Comparison of ENCODE assay signal across 8 cellular contexts in genomic region chr12:13661005-13661887, GRCh38.
DNase-seq lines count a peak whose midpoint lies in the region; ATAC-seq and TF ChIP-seq lines count a peak whose summit lies in the region.

No MANE protein-coding gene starts in this region.

- no peak for ATAC-seq in activated T-cell treated with anti-CD3 and anti-CD28 coated beads, Interleukin-2, amount 50 U/mL, for 4 hours
- ATAC-seq in HG02852 (IDR thresholded peaks at IDR 0.05; ENCODE audit: unreplicated experiment) = peak; percentile 64

- H4K20me1 ChIP-seq in smooth muscle cell (ENCODE audit: low read depth) = no peaks in the 10 kb centered on the region

- no peak overlapping the region for H3K9ac ChIP-seq in smooth muscle cell (ENCODE audit: low read depth)

- H3K4me1 ChIP-seq in smooth muscle cell (ENCODE audit: low read depth) = no peaks in the 10 kb centered on the region

- no peaks in the 10 kb centered on the region for H3K36me3 Mint-ChIP-seq in activated T-cell treated with anti-CD3 and anti-CD28 coated beads, Interleukin-2, amount 50 U/mL, for 24 hours (ENCODE audit: low read depth)
- H3K36me3 Mint-ChIP-seq in activated T-cell treated with anti-CD3 and anti-CD28 coated beads, Interleukin-2, amount 50 U/mL, for 4 hours (ENCODE audit: insufficient read depth) = no peaks in the 10 kb centered on the region

- no peaks in the 10 kb centered on the region for H3K9me3 Mint-ChIP-seq in activated T-cell treated with anti-CD3 and anti-CD28 coated beads, Interleukin-2, amount 50 U/mL, for 24 hours
- H3K9me3 Mint-ChIP-seq in activated T-cell treated with anti-CD3 and anti-CD28 coated beads, Interleukin-2, amount 50 U/mL, for 4 hours = no peaks in the 10 kb centered on the region

- no peak overlapping the region for H3K4me3 Mint-ChIP-seq in activated T-cell treated with anti-CD3 and anti-CD28 coated beads, Interleukin-2, amount 50 U/mL, for 24 hours
- H3K4me3 Mint-ChIP-seq in activated T-cell treated with anti-CD3 and anti-CD28 coated beads, Interleukin-2, amount 50 U/mL, for 4 hours = no peak overlapping the region

- no peak overlapping the region for H3K4me2 ChIP-seq in smooth muscle cell

- H3K27me3 ChIP-seq in smooth muscle cell (ENCODE audit: low read depth) = peaks cover 5% of the 10 kb centered on the region

- H3F3A ChIP-seq in smooth muscle cell (ENCODE audit: low read depth) = no peaks in the 10 kb centered on the region

- H3K4me3 ChIP-seq in astrocyte of the spinal cord (ENCODE audit: low read depth, low read length) = no peak overlapping the region
- no peak overlapping the region for H3K4me3 ChIP-seq in smooth muscle cell

- H3K27ac Mint-ChIP-seq in activated T-cell treated with anti-CD3 and anti-CD28 coated beads, Interleukin-2, amount 50 U/mL, for 24 hours = no peak overlapping the region

- in situ Hi-C loops in astrocyte of the spinal cord (cut with HindIII; ENCODE audit: low sequenced_read_pairs) = no loop called here

- no peaks in the 10 kb centered on the region for H3K36me3 ChIP-seq in smooth muscle cell (ENCODE audit: low read depth)

- H3K4me1 Mint-ChIP-seq in activated T-cell treated with anti-CD3 and anti-CD28 coated beads, Interleukin-2, amount 50 U/mL, for 24 hours (ENCODE audit: low read depth) = no peaks in the 10 kb centered on the region
- no peaks in the 10 kb centered on the region for H3K4me1 Mint-ChIP-seq in activated T-cell treated with anti-CD3 and anti-CD28 coated beads, Interleukin-2, amount 50 U/mL, for 4 hours (ENCODE audit: low read depth)

- TF ChIP-seq CTCF in astrocyte of the spinal cord (IDR thresholded peaks at IDR 0.05; ENCODE audit: low read depth, low read length) = peak; percentile 90
- peak; percentile 83 for TF ChIP-seq CTCF in smooth muscle cell (IDR thresholded peaks at IDR 0.05; ENCODE audit: borderline replicate concordance, insufficient read depth, poor library complexity, severe bottlenecking)

- H3K79me2 ChIP-seq in smooth muscle cell (ENCODE audit: low read depth) = no peaks in the 10 kb centered on the region

- H3K9me3 ChIP-seq in smooth muscle cell (replicated peaks; ENCODE audit: low read depth) = no peaks in the 10 kb centered on the region

- WGBS in smooth muscle cell (ENCODE audit: low lambda C conversion rate) = 44% methylated on average over 11 of the region's 11 CpGs

- no peak overlapping the region for H2AFZ ChIP-seq in smooth muscle cell (ENCODE audit: low read depth)

- no peak overlapping the region for H3K27ac ChIP-seq in smooth muscle cell (ENCODE audit: low read depth)

- peak; percentile 28 for DNase-seq in activated T-cell treated with anti-CD3 and anti-CD28 coated beads, Interleukin-2, amount 50 U/mL, for 24 hours
- no peak for DNase-seq in activated T-cell treated with anti-CD3 and anti-CD28 coated beads, Interleukin-2, amount 50 U/mL, for 4 hours
- peak; percentile 18 for DNase-seq in NCI-H345 treated with DMSO at 0.1 percent for 48 hours (lab: John Stamatoyannopoulos, UW; ENCODE audit: unreplicated experiment)
- peak; percentile 43 for DNase-seq in astrocyte of the spinal cord (ENCODE audit: low read depth, low spot score)
- DNase-seq in iPS DF 19.7 (ENCODE audit: low read depth, low spot score) = peak; percentile 38
- peak; percentile 1 for DNase-seq in smooth muscle cell (lab: John Stamatoyannopoulos, UW; ENCODE audit: unreplicated experiment)
- DNase-seq in stimulated activated naive CD4-positive, alpha-beta T cell treated with Interleukin-2 at 50 U/mL for 16 hours (lab: John Stamatoyannopoulos, UW) = no peak

- H3K27me3 Mint-ChIP-seq in activated T-cell treated with anti-CD3 and anti-CD28 coated beads, Interleukin-2, amount 50 U/mL, for 24 hours = peaks cover 14% of the 10 kb centered on the region
- H3K27me3 Mint-ChIP-seq in activated T-cell treated with anti-CD3 and anti-CD28 coated beads, Interleukin-2, amount 50 U/mL, for 4 hours (ENCODE audit: low read depth) = peaks cover 8% of the 10 kb centered on the region

Comparison
In these comparisons a context has a peak if more than half of its experiments do, and no peak if none do; other contexts are left out.
1. DNase-seq: peak in activated T-cell treated with anti-CD3 and anti-CD28 coated beads, Interleukin-2, amount 50 U/mL, for 24 hours (single experiment), NCI-H345 treated with DMSO at 0.1 percent for 48 hours (single experiment), astrocyte of the spinal cord (single experiment), iPS DF 19.7 (single experiment) and smooth muscle cell (single experiment); none in activated T-cell treated with anti-CD3 and anti-CD28 coated beads, Interleukin-2, amount 50 U/mL, for 4 hours (single experiment) and stimulated activated naive CD4-positive, alpha-beta T cell treated with Interleukin-2 at 50 U/mL for 16 hours (single experiment).